20 cellular contexts compared by ENCODE assay signal in genomic region chr4:77471821-77472495, GRCh38.
"Had no signal": no experiment of that assay in that cellular context is flagged by ENCODE, and none has a peak within 500 bp of the region (broad histone marks: within the 10 kb centered on the region; RNA-seq: fewer than 3 reads in every experiment).

No MANE protein-coding gene starts in this region.

- H3K9me3 ChIP-seq: colonic mucosa, mucosa of descending colon, psoas muscle, right lobe of liver, tibial artery had no signal

- ATAC-seq: heart left ventricle; left lobe of liver; mucosa of descending colon; naive thymus-derived CD8-positive, alpha-beta T cell; psoas muscle; stimulated activated effector memory CD8-positive, alpha-beta T cell treated with anti-CD3 and anti-CD28 coated beads, Interleukin-12 subunit alpha, Interleukin-12 subunit beta, amount 100 ng/mL, for 72 hours; stimulated activated naive CD8-positive, alpha-beta T cell treated with anti-CD3 and anti-CD28 coated beads, Interleukin-15, Interleukin-2, amounts not matched to agents 100 U/mL and 50 U/mL, for 24 hours had no signal

- H3K9me3 Mint-ChIP-seq: central memory CD8-positive, alpha-beta T cell; stimulated activated effector memory CD8-positive, alpha-beta T cell treated with anti-CD3 and anti-CD28 coated beads, Interleukin-12 subunit alpha, Interleukin-12 subunit beta, amount 100 ng/mL, for 72 hours had no signal

- H2AFZ ChIP-seq: neural progenitor cell, parathyroid adenoma had no signal

- H3K36me3 Mint-ChIP-seq: naive thymus-derived CD8-positive, alpha-beta T cell; neural progenitor cell; stimulated activated effector memory CD8-positive, alpha-beta T cell treated with anti-CD3 and anti-CD28 coated beads, Interleukin-12 subunit alpha, Interleukin-12 subunit beta, amount 100 ng/mL, for 72 hours had no signal

- H3K4me3 ChIP-seq: colonic mucosa, heart left ventricle, mucosa of descending colon, neural progenitor cell, psoas muscle, right lobe of liver, tibial artery had no signal

- H3K36me3 ChIP-seq: colonic mucosa, heart left ventricle, neural progenitor cell, right lobe of liver, tibial artery had no signal

- H3K4me2 ChIP-seq: neural progenitor cell had no signal

- H3K79me2 ChIP-seq: parathyroid adenoma had no signal

- H3K27ac ChIP-seq: colonic mucosa, heart left ventricle, neural progenitor cell, parathyroid adenoma, psoas muscle, right lobe of liver, tibial artery had no signal

- H3K4me1 Mint-ChIP-seq: central memory CD8-positive, alpha-beta T cell; naive thymus-derived CD8-positive, alpha-beta T cell; neural progenitor cell had no signal

- H3K27ac Mint-ChIP-seq: naive thymus-derived CD8-positive, alpha-beta T cell; neural progenitor cell; stimulated activated effector memory CD8-positive, alpha-beta T cell treated with anti-CD3 and anti-CD28 coated beads, Interleukin-12 subunit alpha, Interleukin-12 subunit beta, amount 100 ng/mL, for 72 hours had no signal

- H3K4me3 Mint-ChIP-seq: central memory CD8-positive, alpha-beta T cell; naive thymus-derived CD8-positive, alpha-beta T cell; neural progenitor cell; stimulated activated effector memory CD8-positive, alpha-beta T cell treated with anti-CD3 and anti-CD28 coated beads, Interleukin-12 subunit alpha, Interleukin-12 subunit beta, amount 100 ng/mL, for 72 hours had no signal

- H3K4me1 ChIP-seq: colonic mucosa, heart left ventricle, neural progenitor cell, parathyroid adenoma, psoas muscle, right lobe of liver, tibial artery had no signal

- DNase-seq: colonic mucosa; dermis blood vessel endothelial cell; erythroblast; heart left ventricle; hippocampal formation; mucosa of descending colon; naive thymus-derived CD8-positive, alpha-beta T cell; occipital lobe; psoas muscle; retina; right lobe of liver; stimulated activated CD4-positive, alpha-beta T cell treated with anti-CD3 and anti-CD28 coated beads, Interleukin-4, amount 100 ng/mL, for 1 hour; stimulated activated CD8-positive, alpha-beta memory T cell treated with anti-CD3 and anti-CD28 coated beads, Interleukin-4, amount 100 ng/mL, for 48 hours; stimulated activated naive CD8-positive, alpha-beta T cell treated with anti-CD3 and anti-CD28 coated beads, Interleukin-15, Interleukin-2, amounts not matched to agents 100 U/mL and 50 U/mL, for 24 hours; tibial artery had no signal

- H3K27me3 ChIP-seq: colonic mucosa, heart left ventricle, neural progenitor cell, right lobe of liver, tibial artery had no signal
